ENCODE assay signal across 8 cellular contexts in genomic region chr9:79477955-79478751, GRCh38.
DNase-seq lines count a peak whose midpoint lies in the region; ATAC-seq and TF ChIP-seq lines count a peak whose summit lies in the region.

No MANE protein-coding gene starts in this region.

- H3K9me1 ChIP-seq in IMR-90 (ENCODE audit: insufficient read depth, low read length), result peaks cover 6% of the 10 kb centered on the region; the same call in 1 of the 2 replicates

- H3K23ac ChIP-seq in IMR-90 (ENCODE audit: low read depth, low read length), result no peak overlapping the region

- WGBS in IMR-90 (ENCODE audit: extremely low coverage in 2 of 2, insufficient read length in 1 of 2), 2 experiments, result 86% methylated on average over 1 of the region's 5 CpGs; no CpG with 5 or more reads in 1 of the 2 experiments

- in situ Hi-C loops in IMR-90 (cut with MboI; ENCODE audit: low sequenced_read_pairs), result no loop called here

- no peaks in the 10 kb centered on the region for H3K79me1 ChIP-seq in IMR-90 (ENCODE audit: low read depth in 1 of 2, low read length in 2 of 2)

- peak overlapping the region; percentile 20; the same call in 1 of the 2 replicates for H2BK20ac ChIP-seq in IMR-90 (ENCODE audit: low read depth, low read length)

- no peak overlapping the region for H3K4me3 Mint-ChIP-seq in CD8-positive, alpha-beta memory T cell
- no peak overlapping the region for H3K4me3 Mint-ChIP-seq in activated T-cell treated with anti-CD3 and anti-CD28 coated beads, Interleukin-2, amount 50 U/mL, for 24 hours
- no peak overlapping the region for H3K4me3 Mint-ChIP-seq in immature natural killer cell

- H3K27ac ChIP-seq in CD8-positive, alpha-beta memory T cell (ENCODE audit: low read depth, low read length), result no peak overlapping the region
- H3K27ac ChIP-seq in IMR-90 (ENCODE audit: insufficient read depth, low read length), result peak overlapping the region; percentile 8; the same call in 1 of the 2 replicates

- peak in 3 of 5 donors; percentile 21 to 48 (median 38) for DNase-seq in CD8-positive, alpha-beta memory T cell
- DNase-seq in IMR-90 (peak; percentile 29), immature natural killer cell (peak; percentile 6 to 12 (median 11)), NCI-H2081 treated with DMSO at 0.1 percent for 48 hours (lab: John Stamatoyannopoulos, UW) (no peak)
- DNase-seq in activated T-cell treated with anti-CD3 and anti-CD28 coated beads, Interleukin-2, amount 50 U/mL, for 24 hours, result no peak
- DNase-seq in activated CD4-positive, CD25-positive, alpha-beta regulatory T cell treated with anti-CD3 and anti-CD28 coated beads, Interleukin-2, amount 50 U/mL, for 72 hours, result no peak

- POLR2A ChIA-PET in CD8-positive, alpha-beta memory T cell (lab: Charles Lee), result no interaction called here
- POLR2A ChIA-PET in IMR-90 (lab: Charles Lee; ENCODE audit: unreplicated experiment), result no interaction called here

- H2AK5ac ChIP-seq in IMR-90 (ENCODE audit: low read depth, low read length), result no peak overlapping the region

- no peak overlapping the region for H3K4me3 ChIP-seq in CD8-positive, alpha-beta memory T cell (ENCODE audit: low read length)
- no peak overlapping the region for H3K4me3 ChIP-seq in IMR-90 (ENCODE audit: insufficient read depth, low read depth, low read length)

- H3K36me3 Mint-ChIP-seq in CD8-positive, alpha-beta memory T cell, result no peaks in the 10 kb centered on the region
- no peaks in the 10 kb centered on the region for H3K36me3 Mint-ChIP-seq in activated T-cell treated with anti-CD3 and anti-CD28 coated beads, Interleukin-2, amount 50 U/mL, for 24 hours (ENCODE audit: low read depth)
- no peaks in the 10 kb centered on the region for H3K36me3 Mint-ChIP-seq in immature natural killer cell

- dilution Hi-C loops in IMR-90 (cut with HindIII; ENCODE audit: low sequenced_read_pairs, unreplicated experiment), result no loop called here

- no peaks in the 10 kb centered on the region for H4K20me1 ChIP-seq in IMR-90 (ENCODE audit: insufficient read depth, low read length)

- H2BK120ac ChIP-seq in IMR-90 (ENCODE audit: low read depth, low read length), result 0 out of 2 replicates have a peak overlapping the region, but pooled peaks have one; percentile 37

- 0 out of 2 replicates have a peak overlapping the region, but pooled peaks have one; percentile 50 for H3K4ac ChIP-seq in IMR-90 (ENCODE audit: low read depth, low read length)

- H2AFZ ChIP-seq in IMR-90 (replicated peaks; ENCODE audit: low read length, poor library complexity), result no peak overlapping the region

- H3K18ac ChIP-seq in IMR-90 (ENCODE audit: low read depth, low read length), result peak overlapping the region; percentile 42

- peak; percentile 35 for TF ChIP-seq CTCF in IMR-90 (conservative IDR thresholded peaks at IDR 0.05; ENCODE audit: low read depth, low read length)

- no peak; the same call in 1 of the 2 replicates for TF ChIP-seq RAD21 in IMR-90 (IDR thresholded peaks at IDR 0.05; ENCODE audit: low read length)

- H2AK9ac ChIP-seq in IMR-90 (replicated peaks; ENCODE audit: low read depth, low read length, poor library complexity), result no peak overlapping the region

- no peak overlapping the region for H2BK5ac ChIP-seq in IMR-90 (ENCODE audit: low read depth, low read length, poor library complexity, severe bottlenecking)

- ATAC-seq in GM19351 (IDR thresholded peaks at IDR 0.05; ENCODE audit: unreplicated experiment), result peak; percentile 90
- peak; percentile 58 for ATAC-seq in IMR-90 (ENCODE audit: low read depth)
- no peak for ATAC-seq in HG03439 (IDR thresholded peaks at IDR 0.05; ENCODE audit: unreplicated experiment)

- H3K4me2 ChIP-seq in IMR-90 (ENCODE audit: low read depth, low read length), result peak overlapping the region; percentile 25; the same call in 1 of the 2 replicates

- H3K9me3 Mint-ChIP-seq in CD8-positive, alpha-beta memory T cell, result no peaks in the 10 kb centered on the region
- H3K9me3 Mint-ChIP-seq in activated T-cell treated with anti-CD3 and anti-CD28 coated beads, Interleukin-2, amount 50 U/mL, for 24 hours, result no peaks in the 10 kb centered on the region
- H3K9me3 Mint-ChIP-seq in immature natural killer cell, result no peaks in the 10 kb centered on the region

- CTCF ChIA-PET in CD8-positive, alpha-beta memory T cell (lab: Charles Lee), result interaction anchor here (0.7 kb wide), 1 partner anchor 307 kb away, joined by 3 read pairs; no protein-coding TSS in a partner anchor
- CTCF ChIA-PET in IMR-90 (lab: Yijun Ruan, JAX), result no interaction called here

- H3K4me1 ChIP-seq in CD8-positive, alpha-beta memory T cell (ENCODE audit: insufficient read depth, low read length), result no peaks in the 10 kb centered on the region
- peaks cover 6% of the 10 kb centered on the region for H3K4me1 ChIP-seq in IMR-90 (ENCODE audit: control insufficient read depth, insufficient read depth, low read length)

- no peak overlapping the region for H3K14ac ChIP-seq in IMR-90 (replicated peaks; ENCODE audit: low read depth, low read length)

- TF ChIP-seq POLR2A in IMR-90 (IDR thresholded peaks at IDR 0.05; ENCODE audit: low read depth, low read length), result no peak

- H3K56ac ChIP-seq in IMR-90 (ENCODE audit: extremely low read depth, insufficient read depth, low read length), result no peak overlapping the region

- no peak overlapping the region for H4K5ac ChIP-seq in IMR-90 (ENCODE audit: low read depth, low read length)

- peak overlapping the region in 1 of 8 donors; percentile 30 for H3K27ac Mint-ChIP-seq in CD8-positive, alpha-beta memory T cell
- peak overlapping the region; percentile 14 for H3K27ac Mint-ChIP-seq in activated T-cell treated with anti-CD3 and anti-CD28 coated beads, Interleukin-2, amount 50 U/mL, for 24 hours
- H3K27ac Mint-ChIP-seq in immature natural killer cell, result peak overlapping the region in 1 of 6 donors; percentile 7

- H4K91ac ChIP-seq in IMR-90 (ENCODE audit: insufficient read depth, low read depth, low read length), result no peak overlapping the region

- H2BK15ac ChIP-seq in IMR-90 (ENCODE audit: low read depth, low read length), result no peak overlapping the region

- intact Hi-C loops in IMR-90 (cut with micrococcal nuclease), result loop anchor here (5.0 kb wide), 1 partner anchor 94 kb away; the partner anchor contains the start of gene TLE4

- H4K8ac ChIP-seq in IMR-90 (ENCODE audit: low read depth in 2 of 2, low read length in 2 of 2), result no peak overlapping the region

- no peak overlapping the region for H3K9ac ChIP-seq in IMR-90 (ENCODE audit: low read depth, low read length)

- H3K27me3 Mint-ChIP-seq in CD8-positive, alpha-beta memory T cell, result no peaks in the 10 kb centered on the region
- H3K27me3 Mint-ChIP-seq in activated T-cell treated with anti-CD3 and anti-CD28 coated beads, Interleukin-2, amount 50 U/mL, for 24 hours, result no peaks in the 10 kb centered on the region
- H3K27me3 Mint-ChIP-seq in immature natural killer cell (ENCODE audit: low read depth in 3 of 3), result no peaks in the 10 kb centered on the region

- BruUV-seq in IMR-90 (replicated peaks; lab: Mats Ljungman, UMichigan), result no TSS peak

- H3K36me3 ChIP-seq in CD8-positive, alpha-beta memory T cell (ENCODE audit: insufficient read depth, low read length), result no peaks in the 10 kb centered on the region
- H3K36me3 ChIP-seq in IMR-90 (ENCODE audit: control insufficient read depth, insufficient read depth, low read length), result no peaks in the 10 kb centered on the region

- peaks cover 2 to 8% (median 5%) of the 10 kb centered on the region in 3 donors for H3K4me1 Mint-ChIP-seq in CD8-positive, alpha-beta memory T cell
- peaks cover 13% of the 10 kb centered on the region for H3K4me1 Mint-ChIP-seq in activated T-cell treated with anti-CD3 and anti-CD28 coated beads, Interleukin-2, amount 50 U/mL, for 24 hours (ENCODE audit: low read depth)
- no peaks in the 10 kb centered on the region for H3K4me1 Mint-ChIP-seq in immature natural killer cell

- H3K27me3 ChIP-seq in CD8-positive, alpha-beta memory T cell (ENCODE audit: insufficient read depth, low read length, poor library complexity, severe bottlenecking), result no peaks in the 10 kb centered on the region
- H3K27me3 ChIP-seq in IMR-90 (ENCODE audit: control insufficient read depth, insufficient read depth, low read length), result no peaks in the 10 kb centered on the region

- no peaks in the 10 kb centered on the region for H3K9me3 ChIP-seq in CD8-positive, alpha-beta memory T cell (ENCODE audit: low read length)
- H3K9me3 ChIP-seq in IMR-90 (ENCODE audit: control insufficient read depth, insufficient read depth, low read length), result no peaks in the 10 kb centered on the region

TF ChIP-seq in IMR-90, 13 proteins besides CTCF, POLR2A, EP300 and RAD21:
- TF ChIP-seq FOS (IDR thresholded peaks at IDR 0.05; ENCODE audit: low read depth, low read length), result no peak
- TF ChIP-seq CEBPB (IDR thresholded peaks at IDR 0.05; ENCODE audit: low read depth, low read length), result no peak
- TF ChIP-seq SMC3 (IDR thresholded peaks at IDR 0.05; ENCODE audit: low read depth, low read length), result no peak
- no peak for TF ChIP-seq CHD1 (IDR thresholded peaks at IDR 0.05; ENCODE audit: low read depth, low read length)
- TF ChIP-seq MAZ (IDR thresholded peaks at IDR 0.05; ENCODE audit: borderline replicate concordance, low read depth, low read length), result no peak
- no peak for TF ChIP-seq RFX5 (IDR thresholded peaks at IDR 0.05; ENCODE audit: low read depth, low read length)
- no peak for TF ChIP-seq USF2 (IDR thresholded peaks at IDR 0.05; ENCODE audit: low read depth, low read length)
- no peak for TF ChIP-seq MAFK (IDR thresholded peaks at IDR 0.05; ENCODE audit: low read depth, low read length)
- TF ChIP-seq MXI1 (IDR thresholded peaks at IDR 0.05; ENCODE audit: borderline replicate concordance, low read depth, low read length), result no peak

Comparison
In these comparisons a context has a peak if more than half of its experiments do, and no peak if none do; other contexts are left out.
1. DNase-seq: peak in CD8-positive, alpha-beta memory T cell (3 of 5), IMR-90 (single experiment) and immature natural killer cell (3 of 3); none in activated T-cell treated with anti-CD3 and anti-CD28 coated beads, Interleukin-2, amount 50 U/mL, for 24 hours (single experiment), NCI-H2081 treated with DMSO at 0.1 percent for 48 hours (single experiment) and activated CD4-positive, CD25-positive, alpha-beta regulatory T cell treated with anti-CD3 and anti-CD28 coated beads, Interleukin-2, amount 50 U/mL, for 72 hours (single experiment).